ENCODE assay signal across 10 cellular contexts in the genomic region with DNA sequence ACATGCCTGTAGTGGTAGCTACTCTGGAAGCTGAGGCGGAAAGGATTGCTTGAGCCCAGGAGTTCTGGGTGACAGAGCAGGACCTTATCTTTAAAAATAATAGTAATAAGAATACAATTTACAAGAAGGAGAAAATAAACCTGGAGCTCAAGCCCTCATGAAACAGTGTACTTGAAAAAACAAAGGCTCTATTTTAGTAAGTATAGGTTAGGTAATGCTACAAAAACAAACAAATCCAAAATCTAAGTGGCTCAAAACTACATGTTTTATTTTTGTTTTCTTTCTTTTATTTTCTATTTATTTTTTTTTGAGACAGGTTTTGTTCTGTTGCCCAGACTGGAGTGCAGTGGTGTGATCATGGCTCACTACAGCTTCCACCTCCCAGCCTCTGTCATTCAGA.
"Had no signal": no experiment of that assay in that cellular context is flagged by ENCODE, and none has a peak within 500 bp of the region (broad histone marks: within the 10 kb centered on the region; RNA-seq: fewer than 3 reads in every experiment).

No MANE protein-coding gene starts in this region.

- H3K9me3 ChIP-seq: HAP-1 had no signal

- H3K27ac ChIP-seq: GM23248, HL-60, KMS-11 had no signal

- H3K9ac ChIP-seq: GM23248, KMS-11 had no signal

- H2AFZ ChIP-seq: GM23248 had no signal

- H3K4me3 ChIP-seq: GM23248, HAP-1 had no signal

- DNase-seq: GM23248, GOT3, H7, HFFc6, IMR-90, KBM-7 had no signal

- H3K4me2 ChIP-seq: KMS-11 had no signal

- H3K4me3 Mint-ChIP-seq: HFFc6 had no signal

- H3K4me1 ChIP-seq: HAP-1 had no signal

- H3K36me3 ChIP-seq: HAP-1 had no signal

- ATAC-seq: HCT116 had no signal

- H3K9me3 Mint-ChIP-seq: HFFc6 had no signal

- H3K27ac Mint-ChIP-seq: HFFc6 had no signal
